1 cellular context compared by ENCODE assay signal in the genomic region with DNA sequence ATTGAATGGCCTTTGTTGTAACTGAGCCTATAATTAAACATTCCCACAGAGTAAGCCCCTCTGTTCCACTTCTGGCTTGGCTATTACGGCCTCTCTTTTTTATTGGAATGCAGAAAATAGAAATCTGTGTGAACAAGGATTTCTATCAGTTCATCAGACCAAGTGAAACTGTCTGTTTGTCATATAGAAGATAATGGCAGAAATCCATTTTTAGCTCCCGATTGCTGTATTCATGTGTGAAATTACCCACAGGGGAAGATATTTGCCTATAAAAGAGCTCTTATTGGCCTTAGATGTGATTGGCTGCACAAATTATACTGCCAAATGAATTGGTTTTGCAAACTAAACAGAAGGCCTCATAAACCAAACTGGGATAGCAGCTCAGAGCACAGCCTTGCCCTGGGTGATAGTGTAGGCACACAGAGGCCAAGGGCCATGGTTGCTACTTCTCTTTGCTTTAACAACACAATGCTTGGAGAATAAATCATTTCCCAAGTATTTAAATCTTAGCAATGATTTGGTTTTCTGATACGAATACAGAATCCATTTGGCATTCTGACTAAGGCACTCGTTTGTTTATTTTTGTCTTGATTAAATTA.
TF ChIP-seq lines count a peak whose summit lies in the region.

No MANE protein-coding gene starts in this region.

TF ChIP-seq in WTC11, 78 proteins besides CTCF, POLR2A, EP300 and RAD21 (continued from another document):
- TF ChIP-seq TCF7 (CRISPR knock-in tag; IDR thresholded peaks at IDR 0.05; ENCODE audit: low read depth) (no peak), JUN (CRISPR knock-in tag; IDR thresholded peaks at IDR 0.05) (no peak), MYBL2 (CRISPR knock-in tag; IDR thresholded peaks at IDR 0.05) (no peak), ESRRA (CRISPR knock-in tag; IDR thresholded peaks at IDR 0.05; ENCODE audit: borderline replicate concordance) (no peak), EMX1 (CRISPR knock-in tag; IDR thresholded peaks at IDR 0.05) (no peak)
- TF ChIP-seq, protein P1, sequence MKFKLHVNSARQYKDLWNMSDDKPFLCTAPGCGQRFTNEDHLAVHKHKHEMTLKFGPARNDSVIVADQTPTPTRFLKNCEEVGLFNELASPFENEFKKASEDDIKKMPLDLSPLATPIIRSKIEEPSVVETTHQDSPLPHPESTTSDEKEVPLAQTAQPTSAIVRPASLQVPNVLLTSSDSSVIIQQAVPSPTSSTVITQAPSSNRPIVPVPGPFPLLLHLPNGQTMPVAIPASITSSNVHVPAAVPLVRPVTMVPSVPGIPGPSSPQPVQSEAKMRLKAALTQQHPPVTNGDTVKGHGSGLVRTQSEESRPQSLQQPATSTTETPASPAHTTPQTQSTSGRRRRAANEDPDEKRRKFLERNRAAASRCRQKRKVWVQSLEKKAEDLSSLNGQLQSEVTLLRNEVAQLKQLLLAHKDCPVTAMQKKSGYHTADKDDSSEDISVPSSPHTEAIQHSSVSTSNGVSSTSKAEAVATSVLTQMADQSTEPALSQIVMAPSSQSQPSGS (CRISPR knock-in tag; IDR thresholded peaks at IDR 0.05; ENCODE audit: borderline replicate concordance, low read depth): no peak
- TF ChIP-seq, protein P2, sequence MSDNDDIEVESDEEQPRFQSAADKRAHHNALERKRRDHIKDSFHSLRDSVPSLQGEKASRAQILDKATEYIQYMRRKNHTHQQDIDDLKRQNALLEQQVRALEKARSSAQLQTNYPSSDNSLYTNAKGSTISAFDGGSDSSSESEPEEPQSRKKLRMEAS (CRISPR knock-in tag; IDR thresholded peaks at IDR 0.05): no peak
